ENCODE assay signal across 8 cellular contexts in the genomic region with DNA sequence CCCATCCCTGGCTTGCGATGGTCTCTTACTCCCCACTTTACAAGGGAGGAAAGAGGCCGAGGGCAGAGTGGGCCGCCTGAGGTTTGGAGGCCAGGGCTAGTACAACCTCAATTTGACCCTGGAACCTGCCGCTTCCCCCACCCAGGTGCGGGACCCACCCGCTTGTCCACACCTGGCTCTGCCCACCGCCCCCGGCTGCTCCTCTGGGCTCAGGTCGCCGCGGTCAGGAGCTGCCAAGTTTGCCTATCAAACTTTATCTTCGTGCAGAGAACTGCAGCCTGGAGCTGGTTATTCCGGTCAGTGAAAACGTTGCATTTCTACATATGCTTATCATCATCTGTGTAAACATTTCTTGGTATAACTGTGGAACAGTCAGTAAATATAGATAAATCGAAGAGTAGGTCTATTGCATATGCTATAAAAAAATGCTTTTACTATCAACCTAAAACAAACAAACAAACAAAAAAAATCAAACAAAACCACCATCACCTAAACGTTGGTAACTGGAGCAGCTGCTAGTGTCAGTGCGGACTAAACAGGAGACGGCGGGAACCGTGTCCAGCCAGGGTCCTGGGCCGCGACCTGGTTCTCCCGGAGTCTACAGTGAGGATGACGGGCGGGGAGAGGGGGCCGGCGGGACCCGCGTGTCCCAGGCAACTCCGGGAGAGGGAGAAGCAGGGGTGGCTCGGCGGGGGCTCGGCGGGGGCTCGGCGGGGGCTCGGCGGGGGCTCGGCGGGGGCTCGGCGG. TPM values are rescaled to one million over a fixed set of nuclear protein-coding genes. Genes with fewer than 3 reads are reported as not detected.
DNase-seq lines count a peak whose midpoint lies in the region; ATAC-seq lines count a peak whose summit lies in the region.

No MANE protein-coding gene starts in this region.

- peak overlapping the region; percentile 77 to 96 (median 90) for H3K27ac Mint-ChIP-seq in naive B cell

- no peaks in the 10 kb centered on the region for H3K27me3 ChIP-seq in esophagus (ENCODE audit: control insufficient read depth in 1 of 2, insufficient read depth in 2 of 2, low read length in 2 of 2)

- H3K4me3 Mint-ChIP-seq in activated T-cell treated with anti-CD3 and anti-CD28 coated beads, Interleukin-2, amount 50 U/mL, for 4 hours = peak overlapping the region; percentile 96
- H3K4me3 Mint-ChIP-seq in naive B cell = peak overlapping the region; percentile 89 to 99 (median 94)

- H3K36me3 Mint-ChIP-seq in activated T-cell treated with anti-CD3 and anti-CD28 coated beads, Interleukin-2, amount 50 U/mL, for 4 hours (ENCODE audit: insufficient read depth) = no peaks in the 10 kb centered on the region
- H3K36me3 Mint-ChIP-seq in naive B cell = no peaks in the 10 kb centered on the region

- H3K4me1 ChIP-seq in esophagus (ENCODE audit: control insufficient read depth in 2 of 2, insufficient read depth in 2 of 2, low read length in 1 of 2) = no peaks in the 10 kb centered on the region

- no peak for DNase-seq in activated T-cell treated with anti-CD3 and anti-CD28 coated beads, Interleukin-2, amount 50 U/mL, for 4 hours
- DNase-seq in activated T-cell treated with anti-CD3 and anti-CD28 coated beads for 4 hours = no peak
- no peak for DNase-seq in SK-N-MC (ENCODE audit: low read depth, low spot score)
- no peak for DNase-seq in naive B cell
- no peak for DNase-seq in Kasumi-1 (lab: John Stamatoyannopoulos, UW)

- peak in 1 of 2 donors; percentile 3 for ATAC-seq in activated T-cell treated with anti-CD3 and anti-CD28 coated beads, Interleukin-2, amount 50 U/mL, for 4 hours
- no peak for ATAC-seq in naive B cell (ENCODE audit: low read depth in 2 of 2)
- no peak for ATAC-seq in HG02798 (IDR thresholded peaks at IDR 0.05; ENCODE audit: poor library complexity, unreplicated experiment)
- no peak for ATAC-seq in HG02588 (IDR thresholded peaks at IDR 0.05; ENCODE audit: unreplicated experiment)

- 17 to 22% methylated on average over 23 to 42 of the region's 42 CpGs for WGBS in esophagus, 2 donors

- H3K9ac ChIP-seq in SK-N-MC (ENCODE audit: insufficient read length) = peak overlapping the region; percentile 92

- no peaks in the 10 kb centered on the region for H3K9me3 Mint-ChIP-seq in activated T-cell treated with anti-CD3 and anti-CD28 coated beads, Interleukin-2, amount 50 U/mL, for 4 hours
- H3K9me3 Mint-ChIP-seq in naive B cell = no peaks in the 10 kb centered on the region

- H3K36me3 ChIP-seq in SK-N-MC (ENCODE audit: insufficient read depth, low read length) (no peaks in the 10 kb centered on the region; the same call in 1 of the 2 replicates), esophagus (ENCODE audit: control insufficient read depth in 2 of 2, insufficient read depth in 2 of 2, low read length in 1 of 2) (no peaks in the 10 kb centered on the region)

- H3K27me3 Mint-ChIP-seq in activated T-cell treated with anti-CD3 and anti-CD28 coated beads, Interleukin-2, amount 50 U/mL, for 4 hours (ENCODE audit: low read depth) = no peaks in the 10 kb centered on the region
- H3K27me3 Mint-ChIP-seq in naive B cell = no peaks in the 10 kb centered on the region

- peak overlapping the region; percentile 36; the same call in 1 of the 2 replicates for H3K27ac ChIP-seq in SK-N-MC
- peak overlapping the region; percentile 92 for H3K27ac ChIP-seq in esophagus (ENCODE audit: low read depth in 2 of 2, low read length in 1 of 2)

- H3K9me3 ChIP-seq in SK-N-MC (ENCODE audit: low read depth, low read length) = no peaks in the 10 kb centered on the region
- H3K9me3 ChIP-seq in esophagus (ENCODE audit: control insufficient read depth in 2 of 2, insufficient read depth in 1 of 2, low read depth in 1 of 2, low read length in 1 of 2) = no peaks in the 10 kb centered on the region

- H3K4me3 ChIP-seq in SK-N-MC = peak overlapping the region; percentile 87
- H3K4me3 ChIP-seq in esophagus (ENCODE audit: low read depth in 1 of 2, low read length in 2 of 2) = peak overlapping the region; percentile 78 to 99

- H3K4me1 Mint-ChIP-seq in activated T-cell treated with anti-CD3 and anti-CD28 coated beads, Interleukin-2, amount 50 U/mL, for 4 hours (ENCODE audit: low read depth) = peaks cover 34% of the 10 kb centered on the region
- H3K4me1 Mint-ChIP-seq in naive B cell = peaks cover 26 to 40% (median 37%) of the 10 kb centered on the region in 3 donors

RNA-seq across cellular contexts. Expression of a gene that starts 0.9 kb away (rescaled TPM):
- total RNA-seq in activated T-cell treated with anti-CD3 and anti-CD28 coated beads, Interleukin-2, amount 50 U/mL, for 4 hours = 10 to 100 TPM; 28.1 to 32.9 (median 30.9) TPM
- polyA plus RNA-seq in esophagus (1 to 10 TPM; 4.7 to 7.9 TPM), naive B cell (ENCODE audit: low read depth in 6 of 6) (10 to 100 TPM; 19.9 to 63.5 (median 28.7) TPM)
